Comparison of ENCODE assay signal across 8 cellular contexts in genomic region chr1:228087771-228088251, GRCh38. TPM values are rescaled to one million over a fixed set of nuclear protein-coding genes. Genes with fewer than 3 reads are reported as not detected.
DNase-seq lines count a peak whose midpoint lies in the region; ATAC-seq and TF ChIP-seq lines count a peak whose summit lies in the region.

No MANE protein-coding gene starts in this region.

- peaks cover 63% of the 10 kb centered on the region for H3K4me1 Mint-ChIP-seq in activated T-helper 2 cell treated with anti-CD3 and anti-CD28 coated beads, Interferon-gamma antibody, Interleukin-2, Interleukin-4, amounts not matched to agents 10 μg/mL and 5 μg/mL and 100 μg/mL, durations not matched to agents 14 hours and 24 hours and 36 hours (ENCODE audit: low read depth)

- no peak for TF ChIP-seq POLR2A in suprapubic skin (IDR thresholded peaks at IDR 0.05)

- peaks cover 81% of the 10 kb centered on the region for H3K36me3 Mint-ChIP-seq in activated T-helper 2 cell treated with anti-CD3 and anti-CD28 coated beads, Interferon-gamma antibody, Interleukin-2, Interleukin-4, amounts not matched to agents 10 μg/mL and 5 μg/mL and 100 μg/mL, durations not matched to agents 14 hours and 24 hours and 36 hours (ENCODE audit: low read depth)

- H3K36me3 ChIP-seq in left ventricle myocardium inferior (peaks cover 3% of the 10 kb centered on the region), suprapubic skin (no peaks in the 10 kb centered on the region), colonic mucosa (no peaks in the 10 kb centered on the region)

- H3K27me3 ChIP-seq in left ventricle myocardium inferior (ENCODE audit: low read depth) (no peaks in the 10 kb centered on the region), suprapubic skin (no peaks in the 10 kb centered on the region), colonic mucosa (no peaks in the 10 kb centered on the region)

- peak overlapping the region; percentile 57 for H3K4me3 Mint-ChIP-seq in activated T-helper 2 cell treated with anti-CD3 and anti-CD28 coated beads, Interferon-gamma antibody, Interleukin-2, Interleukin-4, amounts not matched to agents 10 μg/mL and 5 μg/mL and 100 μg/mL, durations not matched to agents 14 hours and 24 hours and 36 hours (ENCODE audit: low read depth)

- DNase-seq in Right ventricle myocardium superior (peak; percentile 65), Right ventricle myocardium inferior (ENCODE audit: missing footprints) (no peak), left ventricle myocardium inferior (peak; percentile 26), suprapubic skin (ENCODE audit: low spot score in 2 of 2) (no peak), NCI-H2029 treated with DMSO at 0.1 percent for 48 hours (lab: John Stamatoyannopoulos, UW) (no peak), caudate nucleus (lab: John Stamatoyannopoulos, UW) (no peak), colonic mucosa (no peak)
- DNase-seq in activated T-helper 2 cell treated with anti-CD3 and anti-CD28 coated beads, Interferon-gamma antibody, Interleukin-2, Interleukin-4, amounts not matched to agents 10 μg/mL and 5 μg/mL and 100 μg/mL, durations not matched to agents 14 hours and 24 hours and 36 hours (ENCODE audit: low spot score) = no peak

- TF ChIP-seq CTCF in left ventricle myocardium inferior (IDR thresholded peaks at IDR 0.05; ENCODE audit: borderline replicate concordance) (no peak), suprapubic skin (IDR thresholded peaks at IDR 0.05) (no peak), colonic mucosa (IDR thresholded peaks at IDR 0.05) (no peak)

- no peaks in the 10 kb centered on the region for H3K27me3 Mint-ChIP-seq in activated T-helper 2 cell treated with anti-CD3 and anti-CD28 coated beads, Interferon-gamma antibody, Interleukin-2, Interleukin-4, amounts not matched to agents 10 μg/mL and 5 μg/mL and 100 μg/mL, durations not matched to agents 14 hours and 24 hours and 36 hours (ENCODE audit: low read depth)

- peak overlapping the region in 1 of 2 donors; percentile 19 for H3K9ac ChIP-seq in colonic mucosa (ENCODE audit: low read depth in 2 of 2, low read length in 2 of 2)

- H3K9me3 ChIP-seq in left ventricle myocardium inferior (replicated peaks) (no peaks in the 10 kb centered on the region), suprapubic skin (no peaks in the 10 kb centered on the region), colonic mucosa (no peaks in the 10 kb centered on the region)

- peak overlapping the region; percentile 30 for H3K4me3 ChIP-seq in left ventricle myocardium inferior
- peak overlapping the region; percentile 3 for H3K4me3 ChIP-seq in suprapubic skin
- no peak overlapping the region for H3K4me3 ChIP-seq in colonic mucosa

- no peak for TF ChIP-seq EP300 in suprapubic skin (IDR thresholded peaks at IDR 0.05)

- H3K4me1 ChIP-seq in left ventricle myocardium inferior (peaks cover 100% of the 10 kb centered on the region), suprapubic skin (peaks cover 92% of the 10 kb centered on the region), colonic mucosa (peaks cover 46% of the 10 kb centered on the region)

- H3K27ac Mint-ChIP-seq in activated T-helper 2 cell treated with anti-CD3 and anti-CD28 coated beads, Interferon-gamma antibody, Interleukin-2, Interleukin-4, amounts not matched to agents 10 μg/mL and 5 μg/mL and 100 μg/mL, durations not matched to agents 14 hours and 24 hours and 36 hours = peak overlapping the region; percentile 83

- H3K27ac ChIP-seq in left ventricle myocardium inferior (replicated peaks) (peak overlapping the region; percentile 99), suprapubic skin (peak overlapping the region; percentile 58), caudate nucleus (ENCODE audit: low read depth, low read length) (no peak overlapping the region), colonic mucosa (no peak overlapping the region)

- ATAC-seq in Right ventricle myocardium superior (ENCODE audit: poor library complexity) (no peak), Right ventricle myocardium inferior (no peak)

- intact Hi-C loops in Right ventricle myocardium superior (cut with DNase I) (no loop called here), Right ventricle myocardium inferior (cut with DNase I) (loop anchor here (10.0 kb wide), 1 partner anchor 323 kb away; no protein-coding TSS in a partner anchor), left ventricle myocardium inferior (cut with micrococcal nuclease) (no loop called here), colonic mucosa (cut with DNase I) (no loop called here)
- intact Hi-C loops in activated T-helper 2 cell treated with anti-CD3 and anti-CD28 coated beads, Interferon-gamma antibody, Interleukin-2, Interleukin-4, amounts not matched to agents 10 μg/mL and 5 μg/mL and 100 μg/mL, durations not matched to agents 14 hours and 24 hours and 36 hours (cut with micrococcal nuclease) = loop anchor here (10.0 kb wide), 1 partner anchor 323 kb away; no protein-coding TSS in a partner anchor

- H3K9me3 Mint-ChIP-seq in activated T-helper 2 cell treated with anti-CD3 and anti-CD28 coated beads, Interferon-gamma antibody, Interleukin-2, Interleukin-4, amounts not matched to agents 10 μg/mL and 5 μg/mL and 100 μg/mL, durations not matched to agents 14 hours and 24 hours and 36 hours = no peaks in the 10 kb centered on the region

- 35% methylated on average over 6 of the region's 7 CpGs for WGBS in suprapubic skin

RNA-seq across cellular contexts. Expression of gene ARF1, which starts 5.3 kb away (rescaled TPM):
- total RNA-seq in Right ventricle myocardium superior (251 TPM), Right ventricle myocardium inferior (281 TPM), left ventricle myocardium inferior (294 TPM), suprapubic skin (100 to 1,000 TPM; 284 to 385 (median 362) TPM), colonic mucosa (100 to 1,000 TPM; 522 to 586 TPM)
- 409 and 410 TPM in 2 replicates for total RNA-seq in activated T-helper 2 cell treated with anti-CD3 and anti-CD28 coated beads, Interferon-gamma antibody, Interleukin-2, Interleukin-4, amounts not matched to agents 10 μg/mL and 5 μg/mL and 100 μg/mL, durations not matched to agents 14 hours and 24 hours and 36 hours

RNA-seq across cellular contexts. Expression of gene C1orf35, which starts 15.3 kb away (rescaled TPM):
- 7.3 TPM for total RNA-seq in Right ventricle myocardium superior
- total RNA-seq in Right ventricle myocardium inferior = 6.0 TPM
- 23.9 and 24.5 TPM in 2 replicates for total RNA-seq in activated T-helper 2 cell treated with anti-CD3 and anti-CD28 coated beads, Interferon-gamma antibody, Interleukin-2, Interleukin-4, amounts not matched to agents 10 μg/mL and 5 μg/mL and 100 μg/mL, durations not matched to agents 14 hours and 24 hours and 36 hours
- 7.1 TPM for total RNA-seq in left ventricle myocardium inferior
- total RNA-seq in suprapubic skin = 10 to 100 TPM; 10.6 to 32.3 (median 17.1) TPM
- total RNA-seq in colonic mucosa = 10 to 100 TPM; 14.9 to 26.4 TPM

RNA-seq across cellular contexts. Expression of gene MRPL55, which starts 21.3 kb away (rescaled TPM):
- total RNA-seq in Right ventricle myocardium superior (65.6 TPM), Right ventricle myocardium inferior (57.0 TPM), left ventricle myocardium inferior (51.0 TPM), suprapubic skin (100 to 1,000 TPM in 3 of 4 donors, 10 to 100 TPM in 1; 99.3 to 161 (median 119) TPM), colonic mucosa (10 to 100 TPM; 33.0 to 60.7 TPM)
- total RNA-seq in activated T-helper 2 cell treated with anti-CD3 and anti-CD28 coated beads, Interferon-gamma antibody, Interleukin-2, Interleukin-4, amounts not matched to agents 10 μg/mL and 5 μg/mL and 100 μg/mL, durations not matched to agents 14 hours and 24 hours and 36 hours = 47.3 and 53.6 TPM in 2 replicates

RNA-seq across cellular contexts. Expression of gene GUK1, which starts 52.3 kb away (rescaled TPM):
- 143 TPM for total RNA-seq in Right ventricle myocardium superior
- total RNA-seq in Right ventricle myocardium inferior = 162 TPM
- total RNA-seq in activated T-helper 2 cell treated with anti-CD3 and anti-CD28 coated beads, Interferon-gamma antibody, Interleukin-2, Interleukin-4, amounts not matched to agents 10 μg/mL and 5 μg/mL and 100 μg/mL, durations not matched to agents 14 hours and 24 hours and 36 hours = 219 and 225 TPM in 2 replicates
- total RNA-seq in left ventricle myocardium inferior = 150 TPM
- total RNA-seq in suprapubic skin = 100 to 1,000 TPM; 384 to 510 (median 421) TPM
- total RNA-seq in colonic mucosa = 100 to 1,000 TPM; 178 to 221 TPM

Comparison
In these comparisons a context has a peak if more than half of its experiments do, and no peak if none do; other contexts are left out.
1. DNase-seq: peak in Right ventricle myocardium superior (single experiment) and left ventricle myocardium inferior (single experiment); none in Right ventricle myocardium inferior (single experiment), activated T-helper 2 cell treated with anti-CD3 and anti-CD28 coated beads, Interferon-gamma antibody, Interleukin-2, Interleukin-4, amounts not matched to agents 10 μg/mL and 5 μg/mL and 100 μg/mL, durations not matched to agents 14 hours and 24 hours and 36 hours (single experiment), suprapubic skin (0 of 2), NCI-H2029 treated with DMSO at 0.1 percent for 48 hours (single experiment), caudate nucleus (0 of 61) and colonic mucosa (single experiment).
2. intact Hi-C loops: an anchor here in Right ventricle myocardium inferior (10.0 kb wide) and activated T-helper 2 cell treated with anti-CD3 and anti-CD28 coated beads, Interferon-gamma antibody, Interleukin-2, Interleukin-4, amounts not matched to agents 10 μg/mL and 5 μg/mL and 100 μg/mL, durations not matched to agents 14 hours and 24 hours and 36 hours (10.0 kb wide); none called in Right ventricle myocardium superior, left ventricle myocardium inferior and colonic mucosa.
3. H3K27ac ChIP-seq: peak in left ventricle myocardium inferior (single experiment) and suprapubic skin (single experiment); none in caudate nucleus (single experiment) and colonic mucosa (single experiment).